In genomic region chr1:81832573-81832972, GRCh38 we compare ENCODE assay signal across 12 cellular contexts. TPM values are rescaled to one million over a fixed set of nuclear protein-coding genes. Genes with fewer than 3 reads are reported as not detected.
DNase-seq lines count a peak whose midpoint lies in the region; FAIRE-seq and TF ChIP-seq lines count a peak whose summit lies in the region.
"Had no signal": no experiment of that assay in that cellular context is flagged by ENCODE, and none has a peak within 500 bp of the region (broad histone marks: within the 10 kb centered on the region; RNA-seq: fewer than 3 reads in every experiment).

No MANE protein-coding gene starts in this region.

- TF ChIP-seq CTCF in cardiac muscle cell (IDR thresholded peaks at IDR 0.05; ENCODE audit: low read depth, low read length) (no peak), retinal pigment epithelial cell (conservative IDR thresholded peaks at IDR 0.05; ENCODE audit: low read depth, low read length) (no peak), lower leg skin (IDR thresholded peaks at IDR 0.05) (no peak), BE2C (IDR thresholded peaks at IDR 0.05; ENCODE audit: low read depth, low read length) (no peak)

- peak; percentile 8 for DNase-seq in GM04504 (ENCODE audit: low read depth)
- peak; percentile 59 for DNase-seq in amniotic epithelial cell (ENCODE audit: low read depth)
- peak in 1 of 2 donors; percentile 81 for DNase-seq in cardiac muscle cell (ENCODE audit: low read depth in 1 of 2, low spot score in 1 of 2)
- DNase-seq in retinal pigment epithelial cell (ENCODE audit: low read depth), result peak; percentile 47
- DNase-seq in GM19239 (ENCODE audit: insufficient read length, low spot score), result no peak
- no peak for DNase-seq in lower leg skin (ENCODE audit: low spot score in 2 of 2)
- DNase-seq in MV-4-11 (lab: John Stamatoyannopoulos, UW), result no peak
- DNase-seq in BE2C, result no peak
- DNase-seq: effector CD4-positive, alpha-beta T cell; naive thymus-derived CD4-positive, alpha-beta T cell; NCI-H1694 had no signal

- no peak for TF ChIP-seq POLR2A in lower leg skin (IDR thresholded peaks at IDR 0.05)

- H3K27me3 ChIP-seq in cardiac muscle cell (no peaks in the 10 kb centered on the region), BE2C (no peaks in the 10 kb centered on the region)

- no peak overlapping the region for H3K4me3 ChIP-seq in cardiac muscle cell
- no peak overlapping the region for H3K4me3 ChIP-seq in retinal pigment epithelial cell (ENCODE audit: low read length)
- H3K4me3 ChIP-seq in lower leg skin (ENCODE audit: low read depth, poor library complexity, severe bottlenecking), result no peak overlapping the region
- H3K4me3 ChIP-seq in BE2C (ENCODE audit: low read depth, low read length), result no peak overlapping the region

- peaks cover 25% of the 10 kb centered on the region for H3K4me1 ChIP-seq in cardiac muscle cell (ENCODE audit: low read depth)
- H3K4me1 ChIP-seq in BE2C, result peaks cover 5% of the 10 kb centered on the region; the same call in 1 of the 2 replicates

- no peaks in the 10 kb centered on the region for H3K36me3 ChIP-seq in cardiac muscle cell
- H3K36me3 ChIP-seq in BE2C, result no peaks in the 10 kb centered on the region

- H3K9me3 ChIP-seq in cardiac muscle cell (ENCODE audit: low read depth), result no peaks in the 10 kb centered on the region
- no peaks in the 10 kb centered on the region for H3K9me3 ChIP-seq in BE2C

- intact Hi-C loops in lower leg skin (cut with DNase I; ENCODE audit: low total_unique reads), result no loop called here

- H3K27ac ChIP-seq in cardiac muscle cell, result peak overlapping the region; percentile 9

- FAIRE-seq in GM19239 (lab: Jason Lieb, UNC), result no peak
- FAIRE-seq: HTR-8/SVneo had no signal

- 9 to 11% methylated on average over 1 of the region's 1 CpG for WGBS in lower leg skin, 2 donors

RNA-seq across cellular contexts. Expression of gene ADGRL2, which starts 31.8 kb away (rescaled TPM):
- total RNA-seq in cardiac muscle cell (58.3 and 70.3 TPM in 2 replicates), lower leg skin (10 to 100 TPM; 24.4 to 57.1 (median 45.4) TPM)
- polyA plus RNA-seq in cardiac muscle cell, result 34.1 and 40.6 TPM in 2 replicates
- polyA plus RNA-seq in BE2C (2012; ENCODE audit: insufficient read depth, insufficient read length, low read depth), result 29.4 TPM
- total RNA-seq: naive thymus-derived CD4-positive, alpha-beta T cell had no signal
- polyA plus RNA-seq: naive thymus-derived CD4-positive, alpha-beta T cell had no signal

Comparison
In these comparisons a context has a peak if more than half of its experiments do, and no peak if none do; other contexts are left out.
1. DNase-seq: peak in GM04504 (single experiment), amniotic epithelial cell (single experiment) and retinal pigment epithelial cell (single experiment); none in GM19239 (single experiment), lower leg skin (0 of 2), MV-4-11 (single experiment) and BE2C (single experiment).